In the genomic region with DNA sequence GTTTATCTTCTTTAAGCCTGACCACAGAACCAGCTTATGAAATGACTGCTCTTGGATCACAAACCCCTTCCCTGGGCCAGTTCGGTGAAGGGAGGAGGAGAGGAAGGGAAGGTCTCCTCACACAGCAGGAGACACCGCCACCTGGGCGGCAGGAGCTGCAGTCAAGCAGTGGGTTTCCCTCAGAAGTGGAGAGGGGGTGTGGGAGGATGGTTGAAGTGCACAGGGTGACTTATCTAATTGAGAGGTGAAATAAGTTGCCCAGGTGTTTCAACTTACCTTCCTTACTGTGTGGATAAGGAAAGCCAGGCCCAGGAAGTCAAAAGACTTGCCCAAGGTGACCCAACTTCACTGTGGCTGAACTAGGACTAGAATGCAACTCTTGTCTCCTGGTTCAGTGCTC, we compare ENCODE assay signal across 2 cellular contexts.
TF ChIP-seq lines count a peak whose summit lies in the region.

No MANE protein-coding gene starts in this region.

TF ChIP-seq in HepG2, 621 proteins besides CTCF, POLR2A, EP300 and RAD21:
- TF ChIP-seq TAF15 (IDR thresholded peaks at IDR 0.05; ENCODE audit: low read depth, low read length, poor library complexity, severe bottlenecking) = no peak
- TF ChIP-seq KAT2B (IDR thresholded peaks at IDR 0.05; ENCODE audit: borderline replicate concordance, low read depth, low read length) = 0 out of 2 replicates have a peak, but pooled peaks have one; percentile 4
- no peak for TF ChIP-seq TCF7 (IDR thresholded peaks at IDR 0.05; ENCODE audit: low read depth)
- TF ChIP-seq RBM22 (optimal IDR thresholded peaks at IDR 0.05; ENCODE audit: low read length) = no peak
- no peak for TF ChIP-seq ZNF570 (CRISPR knock-in tag; IDR thresholded peaks at IDR 0.05; ENCODE audit: borderline replicate concordance)

TF ChIP-seq in H1, 55 proteins besides CTCF, POLR2A, EP300 and RAD21:
- TF ChIP-seq SRF (IDR thresholded peaks at IDR 0.05; ENCODE audit: low read depth, low read length) (no peak), KDM1A (IDR thresholded peaks at IDR 0.05; ENCODE audit: borderline replicate concordance, low read length) (no peak), NANOG (IDR thresholded peaks at IDR 0.05; ENCODE audit: insufficient read depth, low read depth, low read length, poor library complexity, severe bottlenecking) (no peak), EGR1 (IDR thresholded peaks at IDR 0.05; ENCODE audit: borderline replicate concordance, low read depth, low read length) (no peak), NRF1 (IDR thresholded peaks at IDR 0.05; ENCODE audit: low read depth, low read length) (no peak), RFX5 (IDR thresholded peaks at IDR 0.05; ENCODE audit: borderline replicate concordance, low read depth, low read length) (no peak), RNF2 (IDR thresholded peaks at IDR 0.05; ENCODE audit: borderline replicate concordance, low read depth, low read length, missing control alignments, poor library complexity, severe bottlenecking) (no peak), SAP30 (IDR thresholded peaks at IDR 0.05; ENCODE audit: insufficient read depth, insufficient replicate concordance, low read length) (no peak), HDAC6 (IDR thresholded peaks at IDR 0.05; ENCODE audit: low read depth, low read length) (no peak), MAX (IDR thresholded peaks at IDR 0.05) (no peak), CREB1 (IDR thresholded peaks at IDR 0.05) (no peak), HDAC2 (IDR thresholded peaks at IDR 0.05; ENCODE audit: borderline replicate concordance in 1 of 2, low read depth in 2 of 2, low read length in 2 of 2) (no peak), SUZ12 (IDR thresholded peaks at IDR 0.05; ENCODE audit: low read length) (no peak), SP1 (IDR thresholded peaks at IDR 0.05; ENCODE audit: low read depth, low read length) (no peak), TBP (IDR thresholded peaks at IDR 0.05; ENCODE audit: low read depth, low read length) (no peak)
- TF ChIP-seq, protein P1, sequence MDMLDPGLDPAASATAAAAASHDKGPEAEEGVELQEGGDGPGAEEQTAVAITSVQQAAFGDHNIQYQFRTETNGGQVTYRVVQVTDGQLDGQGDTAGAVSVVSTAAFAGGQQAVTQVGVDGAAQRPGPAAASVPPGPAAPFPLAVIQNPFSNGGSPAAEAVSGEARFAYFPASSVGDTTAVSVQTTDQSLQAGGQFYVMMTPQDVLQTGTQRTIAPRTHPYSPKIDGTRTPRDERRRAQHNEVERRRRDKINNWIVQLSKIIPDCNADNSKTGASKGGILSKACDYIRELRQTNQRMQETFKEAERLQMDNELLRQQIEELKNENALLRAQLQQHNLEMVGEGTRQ (IDR thresholded peaks at IDR 0.05; ENCODE audit: low read length) = no peak
